ENCODE assay signal across 20 cellular contexts in the genomic region with DNA sequence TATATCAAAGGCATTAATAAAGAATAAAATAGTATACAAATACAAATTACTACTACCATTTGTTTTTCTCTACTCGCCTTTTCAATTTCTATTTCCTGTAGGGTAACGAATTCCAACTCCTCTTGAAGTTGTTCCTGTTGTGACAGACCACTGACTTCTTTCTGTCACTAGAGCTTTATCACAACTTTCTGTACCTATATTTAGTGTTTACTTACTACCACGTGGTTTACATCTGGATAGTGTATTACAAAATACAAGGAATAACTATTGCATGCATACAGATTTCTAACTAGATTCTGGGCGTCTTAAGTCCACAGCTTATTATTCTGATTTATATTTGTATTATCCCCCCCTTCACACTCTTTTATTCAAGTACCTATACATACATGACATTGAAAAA. TPM values are rescaled to one million over a fixed set of nuclear protein-coding genes. Genes with fewer than 3 reads are reported as not detected.
DNase-seq lines count a peak whose midpoint lies in the region; ATAC-seq, FAIRE-seq and TF ChIP-seq lines count a peak whose summit lies in the region.
"Had no signal": no experiment of that assay in that cellular context is flagged by ENCODE, and none has a peak within 500 bp of the region (broad histone marks: within the 10 kb centered on the region; RNA-seq: fewer than 3 reads in every experiment).

No MANE protein-coding gene starts in this region.

- WGBS in K562 (ENCODE audit: insufficient coverage, low coverage, missing lambda C conversion rate), result 44% methylated on average over 4 of the region's 4 CpGs
- 80 to 81% methylated on average over 4 of the region's 4 CpGs for WGBS in pancreas, 2 donors

- POLR2A ChIA-PET in K562 (lab: Yijun Ruan, JAX), result interaction anchor here (0.7 to 2.8 kb wide), 6 partner anchors 8 to 23 kb away, joined by 3 to 14 read pairs (median 6); partner anchors contain the start of gene NBAS

- peaks cover 13% of the 10 kb centered on the region for H3K36me3 ChIP-seq in right atrium auricular region
- peaks cover 75% of the 10 kb centered on the region for H3K36me3 ChIP-seq in K562 (ENCODE audit: control insufficient read depth, insufficient read depth, low read length)
- peaks cover 0 to 4% (median 0%) of the 10 kb centered on the region in 3 donors for H3K36me3 ChIP-seq in pancreas

- TF ChIP-seq EP300 in K562 (IDR thresholded peaks at IDR 0.05; ENCODE audit: low read length), result no peak

- no peak for TF ChIP-seq RAD21 in K562 (CRISPR knock-in tag; conservative IDR thresholded peaks at IDR 0.05 in 1 of 2, IDR thresholded peaks at IDR 0.05 in 1 of 2)

- CTCF ChIA-PET in K562 (lab: Yijun Ruan, JAX; ENCODE audit: low intra/inter-chr PET ratio), result no interaction called here

- H3K79me2 ChIP-seq in K562 (ENCODE audit: control insufficient read depth, insufficient read depth, low read length), result peaks cover 56% of the 10 kb centered on the region

- no peak overlapping the region for H2AFZ ChIP-seq in K562 (ENCODE audit: low read depth, low read length)

- TF ChIP-seq POLR2A in K562 (conservative IDR thresholded peaks at IDR 0.05), result no peak

- no peaks in the 10 kb centered on the region for H3K9me1 ChIP-seq in K562 (ENCODE audit: control insufficient read depth, insufficient read depth, low read length)

- no peak overlapping the region for H3K4me2 ChIP-seq in K562 (ENCODE audit: insufficient read depth, low read length)

- in situ Hi-C loops in K562 (cut with MboI), result no loop called here

- H3K9me3 ChIP-seq in right atrium auricular region (no peaks in the 10 kb centered on the region), K562 (replicated peaks; ENCODE audit: control insufficient read depth, insufficient read depth, low read depth, low read length) (no peaks in the 10 kb centered on the region), pancreas (no peaks in the 10 kb centered on the region)

- ATAC-seq in Right ventricle myocardium inferior (peak; percentile 54), left ventricle myocardium superior (peak; percentile 69), left cardiac atrium (no peak), K562 (peak; percentile 8; the same call in 2 of the 3 replicates), pancreas (no peak)

- no peaks in the 10 kb centered on the region for H3K27me3 ChIP-seq in right atrium auricular region
- H3K27me3 ChIP-seq in K562 (ENCODE audit: control insufficient read depth in 2 of 2, insufficient read depth in 2 of 2, low read length in 2 of 2), result no peaks in the 10 kb centered on the region
- H3K27me3 ChIP-seq in pancreas, result no peaks in the 10 kb centered on the region

- no peak overlapping the region for H3K27ac ChIP-seq in right atrium auricular region
- peak overlapping the region; percentile 34; the same call in 1 of the 3 replicates for H3K27ac ChIP-seq in K562 (ENCODE audit: extremely low read depth, low read depth, low read length)
- no peak overlapping the region for H3K27ac ChIP-seq in pancreas
- H3K27ac ChIP-seq: 22Rv1 had no signal

- no peaks in the 10 kb centered on the region for H4K20me1 ChIP-seq in K562 (replicated peaks; ENCODE audit: control insufficient read depth, insufficient read depth, low read length)

- DNase-seq in Right ventricle myocardium inferior (ENCODE audit: missing footprints), result no peak
- DNase-seq in right atrium auricular region (ENCODE audit: low spot score), result no peak
- no peak for DNase-seq in left ventricle myocardium superior
- DNase-seq in left cardiac atrium, result no peak
- no peak for DNase-seq in K562 (ENCODE audit: extremely low read depth in 1 of 4, low spot score in 3 of 4)
- no peak for DNase-seq in pancreas
- DNase-seq in inferior parietal cortex (ENCODE audit: extremely low spot score), result no peak
- DNase-seq: C1 segment of cervical spinal cord; Calu3; CD4-positive, alpha-beta memory T cell; COR-L47; DMS53; GF-D8; H7; HCEC 1CT had no signal

- H3K4me1 ChIP-seq in right atrium auricular region (no peaks in the 10 kb centered on the region), K562 (replicated peaks in 1 of 2; ENCODE audit: control insufficient read depth in 2 of 2, insufficient read depth in 2 of 2, low read length in 2 of 2) (peaks cover 0 to 9% of the 10 kb centered on the region in 2 experiments; a peak in 2 of 5 replicates), pancreas (peaks cover 0 to 3% (median 0%) of the 10 kb centered on the region in 3 donors)

- H3K9ac ChIP-seq in K562 (ENCODE audit: insufficient read depth in 1 of 2, low read depth in 2 of 2, low read length in 2 of 2), result no peak overlapping the region

- no peak for TF ChIP-seq CTCF in right atrium auricular region (IDR thresholded peaks at IDR 0.05)
- no peak for TF ChIP-seq CTCF in K562 (IDR thresholded peaks at IDR 0.05 in 2 of 3, conservative IDR thresholded peaks at IDR 0.05 in 1 of 3; ENCODE audit: insufficient read depth in 2 of 3, low read depth in 1 of 3, low read length in 3 of 3)
- TF ChIP-seq CTCF in pancreas (IDR thresholded peaks at IDR 0.05), result no peak

- H3K4me3 ChIP-seq in right atrium auricular region (no peak overlapping the region), K562 (no peak overlapping the region), pancreas (no peak overlapping the region)

- no peak for FAIRE-seq in K562 (lab: Jason Lieb, UNC)
- FAIRE-seq in pancreas (lab: Jason Lieb, UNC), result no peak
- FAIRE-seq: A204.1, GM12891, GM18507, H1 had no signal

- no TSS peak for BruUV-seq in K562 (replicated peaks; lab: Mats Ljungman, UMichigan)

- intact Hi-C loops in Right ventricle myocardium inferior (cut with DNase I) (loop anchor here (5.0 kb wide), 1 partner anchor 54 kb away; the partner anchor contains the start of gene DDX1), left ventricle myocardium superior (cut with micrococcal nuclease) (no loop called here), left cardiac atrium (cut with DNase I) (no loop called here), K562 (cut with micrococcal nuclease) (no loop called here), pancreas (cut with DNase I) (no loop called here)

TF ChIP-seq in K562, 482 proteins besides CTCF, POLR2A, EP300 and RAD21 (continues in another document):
- TF ChIP-seq CEBPB (tag; IDR thresholded peaks at IDR 0.05) (0 out of 2 replicates have a peak, but pooled peaks have one; percentile 32), FOXA3 (CRISPR knock-in tag; conservative IDR thresholded peaks at IDR 0.05 in 1 of 2, IDR thresholded peaks at IDR 0.05 in 1 of 2) (peak in 1 of 2 experiments; percentile 59; a peak in 1 of 4 replicates), FOXK2 (conservative IDR thresholded peaks at IDR 0.05 in 1 of 2, IDR thresholded peaks at IDR 0.05 in 1 of 2; ENCODE audit: low read depth in 2 of 2) (peak; percentile 47 to 62; a peak in 2 of 4 replicates), MTA3 (IDR thresholded peaks at IDR 0.05; ENCODE audit: borderline replicate concordance) (no peak), TAF9B (IDR thresholded peaks at IDR 0.05; ENCODE audit: partially characterized antibody) (no peak), PRMT5 (CRISPR knock-in tag; IDR thresholded peaks at IDR 0.05) (no peak)

RNA-seq across cellular contexts. Expression of gene NBAS, which starts 22.3 kb away (rescaled TPM):
- total RNA-seq in Right ventricle myocardium inferior (60.2 TPM), right atrium auricular region (10 to 100 TPM; 31.1 to 39.1 TPM), left ventricle myocardium superior (64.4 TPM), left cardiac atrium (10 to 100 TPM; 38.9 to 48.6 TPM), K562 (2014; rRNA removed) (69.9 and 79.6 TPM in 2 replicates), K562 (2014; rRNA removed; fragmentation: Illumina TruSeq; extraction: Trizol) (90.3 and 91.4 TPM in 2 replicates), K562 (2015; rRNA removed; fragmentation: Illumina TruSeq; extraction: Trizol) (90.1 and 94.4 TPM in 2 replicates), K562 (2021) (91.2 and 95.8 TPM in 2 replicates), pancreas (10 to 100 TPM; 26.6 to 36.7 (median 31.1) TPM)
- 91.7 and 241 TPM in 2 replicates for total RNA-seq in K562 (2011; cell fraction: chromatin; rRNA removed; ENCODE audit: low replicate concordance)
- 43.5 and 55.7 TPM in 2 replicates for total RNA-seq in K562 (2011; cell fraction: nucleolus; rRNA removed)
- 65.8 and 79.2 TPM in 2 replicates for total RNA-seq in K562 (2011; cell fraction: nucleoplasm; rRNA removed)
- polyA plus RNA-seq in K562 (2011; rRNA removed) (55.3 and 56.7 TPM in 2 replicates), K562 (2014; fragmentation: Illumina TruSeq; extraction: Trizol) (63.7 and 70.8 TPM in 2 replicates), K562 (2014; fragmentation: Nextera tagmentation; extraction: Ambion mirVana) (10 to 100 TPM; 15.3 to 33.5 TPM), K562 (2014; rRNA removed) (43.1 and 49.5 TPM in 2 replicates), pancreas (10 to 100 TPM; 29.1 to 33.2 TPM)
- polyA plus RNA-seq in K562 (2011; cell fraction: cytosol; rRNA removed), result 40.2 and 57.1 TPM in 2 replicates
- 61.7 and 63.2 TPM in 2 replicates for polyA plus RNA-seq in K562 (2011; cell fraction: nucleus; rRNA removed)
- 55.4 and 126 TPM in 2 replicates for polyA plus RNA-seq in K562 (2012)
- polyA minus RNA-seq in K562 (2011; rRNA and poly(A)+ RNA removed), result 182 and 229 TPM in 2 replicates
- 75.2 and 76.4 TPM in 2 replicates for polyA minus RNA-seq in K562 (2011; cell fraction: cytosol; rRNA and poly(A)+ RNA removed)
- 67.5 and 123 TPM in 2 replicates for polyA minus RNA-seq in K562 (2011; cell fraction: nucleus; rRNA and poly(A)+ RNA removed)

RNA-seq across cellular contexts. Expression of gene DDX1, which starts 52.9 kb away (rescaled TPM):
- total RNA-seq in Right ventricle myocardium inferior (142 TPM), right atrium auricular region (10 to 100 TPM; 60.1 to 75.9 TPM), left ventricle myocardium superior (167 TPM), left cardiac atrium (100 to 1,000 TPM in 1 of 2 donors, 10 to 100 TPM in 1; 94.5 to 122 TPM), K562 (2014; rRNA removed) (116 and 118 TPM in 2 replicates), K562 (2014; rRNA removed; fragmentation: Illumina TruSeq; extraction: Trizol) (277 and 293 TPM in 2 replicates), K562 (2015; rRNA removed; fragmentation: Illumina TruSeq; extraction: Trizol) (212 and 232 TPM in 2 replicates), K562 (2021) (190 and 203 TPM in 2 replicates), pancreas (10 to 100 TPM; 31.8 to 55.1 (median 43.1) TPM)
- total RNA-seq in K562 (2011; cell fraction: chromatin; rRNA removed; ENCODE audit: low replicate concordance), result 46.4 and 156 TPM in 2 replicates
- 25.7 and 32.1 TPM in 2 replicates for total RNA-seq in K562 (2011; cell fraction: nucleolus; rRNA removed)
- 53.1 and 62.4 TPM in 2 replicates for total RNA-seq in K562 (2011; cell fraction: nucleoplasm; rRNA removed)
- polyA plus RNA-seq in K562 (2011; rRNA removed) (143 and 249 TPM in 2 replicates), K562 (2014; fragmentation: Illumina TruSeq; extraction: Trizol) (217 and 239 TPM in 2 replicates), K562 (2014; fragmentation: Nextera tagmentation; extraction: Ambion mirVana) (100 to 1,000 TPM; 172 to 265 TPM), K562 (2014; rRNA removed) (176 and 184 TPM in 2 replicates), pancreas (10 to 100 TPM; 25.5 to 52.6 TPM)
- 32.5 and 67.6 TPM in 2 replicates for polyA plus RNA-seq in K562 (2011; cell fraction: cytosol; rRNA removed)
- polyA plus RNA-seq in K562 (2011; cell fraction: nucleus; rRNA removed), result 41.8 and 80.5 TPM in 2 replicates
- polyA plus RNA-seq in K562 (2012), result 113 and 183 TPM in 2 replicates
- 229 and 258 TPM in 2 replicates for polyA minus RNA-seq in K562 (2011; rRNA and poly(A)+ RNA removed)
- 54.7 and 90.4 TPM in 2 replicates for polyA minus RNA-seq in K562 (2011; cell fraction: cytosol; rRNA and poly(A)+ RNA removed)
- 44.2 and 74.3 TPM in 2 replicates for polyA minus RNA-seq in K562 (2011; cell fraction: nucleus; rRNA and poly(A)+ RNA removed)

Comparison
In these comparisons a context has a peak if more than half of its experiments do, and no peak if none do; other contexts are left out.
1. ATAC-seq: peak in Right ventricle myocardium inferior (single experiment), left ventricle myocardium superior (single experiment) and K562 (single experiment); none in left cardiac atrium (0 of 2) and pancreas (0 of 4).